8 cellular contexts compared by ENCODE assay signal in genomic region chr2:69306897-69307695, GRCh38.
DNase-seq lines count a peak whose midpoint lies in the region; ATAC-seq and TF ChIP-seq lines count a peak whose summit lies in the region.

No MANE protein-coding gene starts in this region.

- peak overlapping the region; percentile 77 for H3K4me3 Mint-ChIP-seq in nephron progenitor cell

- no peak for TF ChIP-seq EP300 in Ishikawa (IDR thresholded peaks at IDR 0.05; ENCODE audit: borderline replicate concordance)

- H3K4me1 Mint-ChIP-seq in nephron progenitor cell = peaks cover 28% of the 10 kb centered on the region

- peak; percentile 89 for TF ChIP-seq RAD21 in Ishikawa (IDR thresholded peaks at IDR 0.05; ENCODE audit: low read depth)

- no peaks in the 10 kb centered on the region for H3K4me1 ChIP-seq in foreskin keratinocyte

- CTCF ChIA-PET in RWPE1 (lab: Yijun Ruan, JAX) = interaction anchor here (0.6 to 1.5 kb wide), 9 partner anchors 14 to 598 kb away, joined by 3 to 5 read pairs (median 3); no protein-coding TSS in a partner anchor

- H3K36me3 Mint-ChIP-seq in nephron progenitor cell (ENCODE audit: low read depth) = peaks cover 4% of the 10 kb centered on the region

- peaks cover 8% of the 10 kb centered on the region for H3K9me3 Mint-ChIP-seq in nephron progenitor cell

- DNase-seq in D341Med (ENCODE audit: low spot score) (peak; percentile 93), RWPE1 (ENCODE audit: low spot score) (peak; percentile 70), foreskin keratinocyte (peak in 1 of 2 donors; percentile 44), nephron progenitor cell (peak; percentile 88)
- peak; percentile 83 for DNase-seq in activated effector memory CD4-positive, alpha-beta T cell treated with anti-CD3 and anti-CD28 coated beads, Interleukin-2, amount 50 U/mL, for 16 hours
- peak; percentile 38 for DNase-seq in stimulated activated naive CD4-positive, alpha-beta T cell treated with Interleukin-2 at 50 U/mL for 16 hours (lab: John Stamatoyannopoulos, UW)

- ATAC-seq in GM21576 (IDR thresholded peaks at IDR 0.05; ENCODE audit: unreplicated experiment) = peak; percentile 78
- ATAC-seq in foreskin keratinocyte = peak; percentile 80

- H3K27me3 Mint-ChIP-seq in nephron progenitor cell (ENCODE audit: low read depth, poor library complexity) = peaks cover 50% of the 10 kb centered on the region

- POLR2A ChIA-PET in RWPE1 (lab: Yijun Ruan, JAX; ENCODE audit: low non-redundant PET) = no interaction called here

- peaks cover 12% of the 10 kb centered on the region for H3K27me3 ChIP-seq in foreskin keratinocyte

- H3K27ac ChIP-seq in RWPE1 (peak overlapping the region; percentile 23), foreskin keratinocyte (no peak overlapping the region)

- H3K27ac Mint-ChIP-seq in nephron progenitor cell = no peak overlapping the region

- TF ChIP-seq CTCF in RWPE1 (conservative IDR thresholded peaks at IDR 0.05; ENCODE audit: low read depth) = peak; percentile 92
- peak; percentile 85 for TF ChIP-seq CTCF in foreskin keratinocyte (conservative IDR thresholded peaks at IDR 0.05)
- TF ChIP-seq CTCF in nephron progenitor cell (IDR thresholded peaks at IDR 0.05) = peak; percentile 79

TF ChIP-seq in Ishikawa, 13 proteins besides CTCF, POLR2A, EP300 and RAD21:
- TF ChIP-seq EGR1 (IDR thresholded peaks at IDR 0.05) (no peak), TAF1 (IDR thresholded peaks at IDR 0.05; ENCODE audit: low read depth) (no peak), MAX (IDR thresholded peaks at IDR 0.05) (peak; percentile 25; the same call in 1 of the 2 replicates), TCF12 (IDR thresholded peaks at IDR 0.05; ENCODE audit: low read depth) (peak; percentile 34; the same call in 1 of the 2 replicates), TEAD4 (IDR thresholded peaks at IDR 0.05) (peak; percentile 42), ZBTB7A (IDR thresholded peaks at IDR 0.05; ENCODE audit: low read depth) (peak; percentile 96), CREB1 (IDR thresholded peaks at IDR 0.05; ENCODE audit: low read depth) (no peak), FOXM1 (IDR thresholded peaks at IDR 0.05; ENCODE audit: borderline replicate concordance, low read depth) (no peak), NFIC (IDR thresholded peaks at IDR 0.05) (no peak), YY1 (IDR thresholded peaks at IDR 0.05; ENCODE audit: low read depth) (no peak; the same call in 1 of the 2 replicates), CEBPB (IDR thresholded peaks at IDR 0.05) (no peak)
- TF ChIP-seq, protein P1, sequence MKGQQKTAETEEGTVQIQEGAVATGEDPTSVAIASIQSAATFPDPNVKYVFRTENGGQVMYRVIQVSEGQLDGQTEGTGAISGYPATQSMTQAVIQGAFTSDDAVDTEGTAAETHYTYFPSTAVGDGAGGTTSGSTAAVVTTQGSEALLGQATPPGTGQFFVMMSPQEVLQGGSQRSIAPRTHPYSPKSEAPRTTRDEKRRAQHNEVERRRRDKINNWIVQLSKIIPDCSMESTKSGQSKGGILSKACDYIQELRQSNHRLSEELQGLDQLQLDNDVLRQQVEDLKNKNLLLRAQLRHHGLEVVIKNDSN (IDR thresholded peaks at IDR 0.05) = no peak
- TF ChIP-seq, protein P2, sequence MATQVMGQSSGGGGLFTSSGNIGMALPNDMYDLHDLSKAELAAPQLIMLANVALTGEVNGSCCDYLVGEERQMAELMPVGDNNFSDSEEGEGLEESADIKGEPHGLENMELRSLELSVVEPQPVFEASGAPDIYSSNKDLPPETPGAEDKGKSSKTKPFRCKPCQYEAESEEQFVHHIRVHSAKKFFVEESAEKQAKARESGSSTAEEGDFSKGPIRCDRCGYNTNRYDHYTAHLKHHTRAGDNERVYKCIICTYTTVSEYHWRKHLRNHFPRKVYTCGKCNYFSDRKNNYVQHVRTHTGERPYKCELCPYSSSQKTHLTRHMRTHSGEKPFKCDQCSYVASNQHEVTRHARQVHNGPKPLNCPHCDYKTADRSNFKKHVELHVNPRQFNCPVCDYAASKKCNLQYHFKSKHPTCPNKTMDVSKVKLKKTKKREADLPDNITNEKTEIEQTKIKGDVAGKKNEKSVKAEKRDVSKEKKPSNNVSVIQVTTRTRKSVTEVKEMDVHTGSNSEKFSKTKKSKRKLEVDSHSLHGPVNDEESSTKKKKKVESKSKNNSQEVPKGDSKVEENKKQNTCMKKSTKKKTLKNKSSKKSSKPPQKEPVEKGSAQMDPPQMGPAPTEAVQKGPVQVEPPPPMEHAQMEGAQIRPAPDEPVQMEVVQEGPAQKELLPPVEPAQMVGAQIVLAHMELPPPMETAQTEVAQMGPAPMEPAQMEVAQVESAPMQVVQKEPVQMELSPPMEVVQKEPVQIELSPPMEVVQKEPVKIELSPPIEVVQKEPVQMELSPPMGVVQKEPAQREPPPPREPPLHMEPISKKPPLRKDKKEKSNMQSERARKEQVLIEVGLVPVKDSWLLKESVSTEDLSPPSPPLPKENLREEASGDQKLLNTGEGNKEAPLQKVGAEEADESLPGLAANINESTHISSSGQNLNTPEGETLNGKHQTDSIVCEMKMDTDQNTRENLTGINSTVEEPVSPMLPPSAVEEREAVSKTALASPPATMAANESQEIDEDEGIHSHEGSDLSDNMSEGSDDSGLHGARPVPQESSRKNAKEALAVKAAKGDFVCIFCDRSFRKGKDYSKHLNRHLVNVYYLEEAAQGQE (IDR thresholded peaks at IDR 0.05; ENCODE audit: low read depth) = no peak
